ENCODE assay signal across 1 cellular context in the genomic region with DNA sequence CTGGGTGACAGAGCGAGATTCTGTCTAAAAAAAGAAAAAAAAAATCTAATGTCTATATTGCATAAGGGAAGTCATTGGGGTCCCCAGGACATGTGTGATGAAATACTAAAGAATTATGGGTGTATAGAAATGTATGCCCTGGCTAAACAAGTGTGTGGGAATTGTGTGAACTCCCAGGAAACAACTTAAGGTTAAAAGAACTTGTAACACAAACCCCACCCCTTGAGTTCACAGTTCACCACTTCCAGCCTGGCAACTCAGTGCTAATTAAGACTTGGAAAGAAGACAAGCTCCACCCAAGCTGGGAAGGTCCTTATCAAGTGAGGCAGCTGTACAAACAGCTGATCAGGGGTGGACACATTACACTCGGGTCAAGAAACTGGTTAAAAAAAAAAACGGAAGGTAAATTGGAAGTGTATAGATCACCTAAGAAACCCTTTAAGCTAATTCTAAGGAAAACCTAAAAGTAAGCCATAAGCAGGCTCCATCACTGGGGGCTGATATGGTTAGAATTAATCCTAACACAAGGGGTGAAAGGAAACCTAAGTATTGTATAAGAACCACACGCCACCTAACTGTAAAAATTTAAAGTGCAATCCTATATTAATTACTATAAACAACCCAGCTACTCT.
TF ChIP-seq lines count a peak whose summit lies in the region.

No MANE protein-coding gene starts in this region.

TF ChIP-seq in HepG2, 621 proteins besides CTCF, POLR2A, EP300 and RAD21 (continued from another document and continues in another):
- TF ChIP-seq, protein P1, sequence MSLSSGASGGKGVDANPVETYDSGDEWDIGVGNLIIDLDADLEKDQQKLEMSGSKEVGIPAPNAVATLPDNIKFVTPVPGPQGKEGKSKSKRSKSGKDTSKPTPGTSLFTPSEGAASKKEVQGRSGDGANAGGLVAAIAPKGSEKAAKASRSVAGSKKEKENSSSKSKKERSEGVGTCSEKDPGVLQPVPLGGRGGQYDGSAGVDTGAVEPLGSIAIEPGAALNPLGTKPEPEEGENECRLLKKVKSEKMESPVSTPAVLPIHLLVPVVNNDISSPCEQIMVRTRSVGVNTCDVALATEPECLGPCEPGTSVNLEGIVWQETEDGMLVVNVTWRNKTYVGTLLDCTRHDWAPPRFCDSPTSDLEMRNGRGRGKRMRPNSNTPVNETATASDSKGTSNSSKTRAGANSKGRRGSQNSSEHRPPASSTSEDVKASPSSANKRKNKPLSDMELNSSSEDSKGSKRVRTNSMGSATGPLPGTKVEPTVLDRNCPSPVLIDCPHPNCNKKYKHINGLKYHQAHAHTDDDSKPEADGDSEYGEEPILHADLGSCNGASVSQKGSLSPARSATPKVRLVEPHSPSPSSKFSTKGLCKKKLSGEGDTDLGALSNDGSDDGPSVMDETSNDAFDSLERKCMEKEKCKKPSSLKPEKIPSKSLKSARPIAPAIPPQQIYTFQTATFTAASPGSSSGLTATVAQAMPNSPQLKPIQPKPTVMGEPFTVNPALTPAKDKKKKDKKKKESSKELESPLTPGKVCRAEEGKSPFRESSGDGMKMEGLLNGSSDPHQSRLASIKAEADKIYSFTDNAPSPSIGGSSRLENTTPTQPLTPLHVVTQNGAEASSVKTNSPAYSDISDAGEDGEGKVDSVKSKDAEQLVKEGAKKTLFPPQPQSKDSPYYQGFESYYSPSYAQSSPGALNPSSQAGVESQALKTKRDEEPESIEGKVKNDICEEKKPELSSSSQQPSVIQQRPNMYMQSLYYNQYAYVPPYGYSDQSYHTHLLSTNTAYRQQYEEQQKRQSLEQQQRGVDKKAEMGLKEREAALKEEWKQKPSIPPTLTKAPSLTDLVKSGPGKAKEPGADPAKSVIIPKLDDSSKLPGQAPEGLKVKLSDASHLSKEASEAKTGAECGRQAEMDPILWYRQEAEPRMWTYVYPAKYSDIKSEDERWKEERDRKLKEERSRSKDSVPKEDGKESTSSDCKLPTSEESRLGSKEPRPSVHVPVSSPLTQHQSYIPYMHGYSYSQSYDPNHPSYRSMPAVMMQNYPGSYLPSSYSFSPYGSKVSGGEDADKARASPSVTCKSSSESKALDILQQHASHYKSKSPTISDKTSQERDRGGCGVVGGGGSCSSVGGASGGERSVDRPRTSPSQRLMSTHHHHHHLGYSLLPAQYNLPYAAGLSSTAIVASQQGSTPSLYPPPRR (CRISPR knock-in tag; IDR thresholded peaks at IDR 0.05; ENCODE audit: borderline replicate concordance): no peak
- TF ChIP-seq, protein P2, sequence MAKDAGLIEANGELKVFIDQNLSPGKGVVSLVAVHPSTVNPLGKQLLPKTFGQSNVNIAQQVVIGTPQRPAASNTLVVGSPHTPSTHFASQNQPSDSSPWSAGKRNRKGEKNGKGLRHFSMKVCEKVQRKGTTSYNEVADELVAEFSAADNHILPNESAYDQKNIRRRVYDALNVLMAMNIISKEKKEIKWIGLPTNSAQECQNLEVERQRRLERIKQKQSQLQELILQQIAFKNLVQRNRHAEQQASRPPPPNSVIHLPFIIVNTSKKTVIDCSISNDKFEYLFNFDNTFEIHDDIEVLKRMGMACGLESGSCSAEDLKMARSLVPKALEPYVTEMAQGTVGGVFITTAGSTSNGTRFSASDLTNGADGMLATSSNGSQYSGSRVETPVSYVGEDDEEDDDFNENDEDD (CRISPR knock-in tag; IDR thresholded peaks at IDR 0.05; ENCODE audit: borderline replicate concordance): no peak
- TF ChIP-seq CEBPB (IDR thresholded peaks at IDR 0.05; ENCODE audit: borderline replicate concordance, low read depth, low read length) (peak; percentile 54; the same call in 1 of the 2 replicates), ZNF484 (CRISPR knock-in tag; IDR thresholded peaks at IDR 0.05; ENCODE audit: borderline replicate concordance, low read depth) (no peak), CEBPG (CRISPR knock-in tag; IDR thresholded peaks at IDR 0.05) (peak; percentile 63), CBX5 (CRISPR knock-in tag; IDR thresholded peaks at IDR 0.05; ENCODE audit: borderline replicate concordance) (no peak), BORCS8-MEF2B (CRISPR knock-in tag; IDR thresholded peaks at IDR 0.05) (no peak), JUN (CRISPR knock-in tag; IDR thresholded peaks at IDR 0.05) (no peak), ZNF251 (CRISPR knock-in tag; IDR thresholded peaks at IDR 0.05) (no peak), ZNF234 (CRISPR knock-in tag; conservative IDR thresholded peaks at IDR 0.05) (no peak), YEATS2 (CRISPR knock-in tag; IDR thresholded peaks at IDR 0.05; ENCODE audit: borderline replicate concordance) (peak; percentile 17; the same call in 1 of the 2 replicates), MED13 (CRISPR knock-in tag; IDR thresholded peaks at IDR 0.05) (no peak), WIZ (CRISPR knock-in tag; IDR thresholded peaks at IDR 0.05) (no peak), RARA (CRISPR knock-in tag; IDR thresholded peaks at IDR 0.05) (peak; percentile 22; the same call in 1 of the 2 replicates), NR3C1 (CRISPR knock-in tag; IDR thresholded peaks at IDR 0.05) (no peak), ZNF10 (CRISPR knock-in tag; IDR thresholded peaks at IDR 0.05; ENCODE audit: borderline replicate concordance, low read depth) (no peak), CENPT (CRISPR knock-in tag; IDR thresholded peaks at IDR 0.05; ENCODE audit: low read depth) (no peak), ZSCAN21 (CRISPR knock-in tag; IDR thresholded peaks at IDR 0.05; ENCODE audit: borderline replicate concordance) (no peak), ZNF225 (CRISPR knock-in tag; IDR thresholded peaks at IDR 0.05) (no peak), JUNB (CRISPR knock-in tag; IDR thresholded peaks at IDR 0.05; ENCODE audit: borderline replicate concordance) (no peak), RXRB (CRISPR knock-in tag; IDR thresholded peaks at IDR 0.05; ENCODE audit: borderline replicate concordance) (peak; percentile 22; the same call in 1 of the 2 replicates), BCL6 (CRISPR knock-in tag; IDR thresholded peaks at IDR 0.05) (peak; percentile 31; the same call in 1 of the 2 replicates), ZNF780A (CRISPR knock-in tag; IDR thresholded peaks at IDR 0.05) (no peak), ZBTB42 (CRISPR knock-in tag; IDR thresholded peaks at IDR 0.05) (no peak), ERF (CRISPR knock-in tag; IDR thresholded peaks at IDR 0.05) (0 out of 2 replicates have a peak, but pooled peaks have one; percentile 19), KLF16 (CRISPR knock-in tag; IDR thresholded peaks at IDR 0.05) (no peak; a peak in 1 of 4 replicates), FOXO1 (CRISPR knock-in tag; IDR thresholded peaks at IDR 0.05) (no peak), ZNF235 (CRISPR knock-in tag; IDR thresholded peaks at IDR 0.05; ENCODE audit: borderline replicate concordance) (no peak), PTBP1 (IDR thresholded peaks at IDR 0.05; ENCODE audit: low read depth, low read length, poor library complexity, severe bottlenecking) (no peak)
- TF ChIP-seq, protein P3, sequence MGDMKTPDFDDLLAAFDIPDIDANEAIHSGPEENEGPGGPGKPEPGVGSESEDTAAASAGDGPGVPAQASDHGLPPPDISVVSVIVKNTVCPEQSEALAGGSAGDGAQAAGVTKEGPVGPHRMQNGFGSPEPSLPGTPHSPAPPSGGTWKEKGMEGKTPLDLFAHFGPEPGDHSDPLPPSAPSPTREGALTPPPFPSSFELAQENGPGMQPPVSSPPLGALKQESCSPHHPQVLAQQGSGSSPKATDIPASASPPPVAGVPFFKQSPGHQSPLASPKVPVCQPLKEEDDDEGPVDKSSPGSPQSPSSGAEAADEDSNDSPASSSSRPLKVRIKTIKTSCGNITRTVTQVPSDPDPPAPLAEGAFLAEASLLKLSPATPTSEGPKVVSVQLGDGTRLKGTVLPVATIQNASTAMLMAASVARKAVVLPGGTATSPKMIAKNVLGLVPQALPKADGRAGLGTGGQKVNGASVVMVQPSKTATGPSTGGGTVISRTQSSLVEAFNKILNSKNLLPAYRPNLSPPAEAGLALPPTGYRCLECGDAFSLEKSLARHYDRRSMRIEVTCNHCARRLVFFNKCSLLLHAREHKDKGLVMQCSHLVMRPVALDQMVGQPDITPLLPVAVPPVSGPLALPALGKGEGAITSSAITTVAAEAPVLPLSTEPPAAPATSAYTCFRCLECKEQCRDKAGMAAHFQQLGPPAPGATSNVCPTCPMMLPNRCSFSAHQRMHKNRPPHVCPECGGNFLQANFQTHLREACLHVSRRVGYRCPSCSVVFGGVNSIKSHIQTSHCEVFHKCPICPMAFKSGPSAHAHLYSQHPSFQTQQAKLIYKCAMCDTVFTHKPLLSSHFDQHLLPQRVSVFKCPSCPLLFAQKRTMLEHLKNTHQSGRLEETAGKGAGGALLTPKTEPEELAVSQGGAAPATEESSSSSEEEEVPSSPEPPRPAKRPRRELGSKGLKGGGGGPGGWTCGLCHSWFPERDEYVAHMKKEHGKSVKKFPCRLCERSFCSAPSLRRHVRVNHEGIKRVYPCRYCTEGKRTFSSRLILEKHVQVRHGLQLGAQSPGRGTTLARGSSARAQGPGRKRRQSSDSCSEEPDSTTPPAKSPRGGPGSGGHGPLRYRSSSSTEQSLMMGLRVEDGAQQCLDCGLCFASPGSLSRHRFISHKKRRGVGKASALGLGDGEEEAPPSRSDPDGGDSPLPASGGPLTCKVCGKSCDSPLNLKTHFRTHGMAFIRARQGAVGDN (CRISPR knock-in tag; IDR thresholded peaks at IDR 0.05): no peak
- TF ChIP-seq, protein P4, sequence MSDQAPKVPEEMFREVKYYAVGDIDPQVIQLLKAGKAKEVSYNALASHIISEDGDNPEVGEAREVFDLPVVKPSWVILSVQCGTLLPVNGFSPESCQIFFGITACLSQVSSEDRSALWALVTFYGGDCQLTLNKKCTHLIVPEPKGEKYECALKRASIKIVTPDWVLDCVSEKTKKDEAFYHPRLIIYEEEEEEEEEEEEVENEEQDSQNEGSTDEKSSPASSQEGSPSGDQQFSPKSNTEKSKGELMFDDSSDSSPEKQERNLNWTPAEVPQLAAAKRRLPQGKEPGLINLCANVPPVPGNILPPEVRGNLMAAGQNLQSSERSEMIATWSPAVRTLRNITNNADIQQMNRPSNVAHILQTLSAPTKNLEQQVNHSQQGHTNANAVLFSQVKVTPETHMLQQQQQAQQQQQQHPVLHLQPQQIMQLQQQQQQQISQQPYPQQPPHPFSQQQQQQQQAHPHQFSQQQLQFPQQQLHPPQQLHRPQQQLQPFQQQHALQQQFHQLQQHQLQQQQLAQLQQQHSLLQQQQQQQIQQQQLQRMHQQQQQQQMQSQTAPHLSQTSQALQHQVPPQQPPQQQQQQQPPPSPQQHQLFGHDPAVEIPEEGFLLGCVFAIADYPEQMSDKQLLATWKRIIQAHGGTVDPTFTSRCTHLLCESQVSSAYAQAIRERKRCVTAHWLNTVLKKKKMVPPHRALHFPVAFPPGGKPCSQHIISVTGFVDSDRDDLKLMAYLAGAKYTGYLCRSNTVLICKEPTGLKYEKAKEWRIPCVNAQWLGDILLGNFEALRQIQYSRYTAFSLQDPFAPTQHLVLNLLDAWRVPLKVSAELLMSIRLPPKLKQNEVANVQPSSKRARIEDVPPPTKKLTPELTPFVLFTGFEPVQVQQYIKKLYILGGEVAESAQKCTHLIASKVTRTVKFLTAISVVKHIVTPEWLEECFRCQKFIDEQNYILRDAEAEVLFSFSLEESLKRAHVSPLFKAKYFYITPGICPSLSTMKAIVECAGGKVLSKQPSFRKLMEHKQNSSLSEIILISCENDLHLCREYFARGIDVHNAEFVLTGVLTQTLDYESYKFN (CRISPR knock-in tag; conservative IDR thresholded peaks at IDR 0.05): peak; percentile 58
- TF ChIP-seq, protein P5, sequence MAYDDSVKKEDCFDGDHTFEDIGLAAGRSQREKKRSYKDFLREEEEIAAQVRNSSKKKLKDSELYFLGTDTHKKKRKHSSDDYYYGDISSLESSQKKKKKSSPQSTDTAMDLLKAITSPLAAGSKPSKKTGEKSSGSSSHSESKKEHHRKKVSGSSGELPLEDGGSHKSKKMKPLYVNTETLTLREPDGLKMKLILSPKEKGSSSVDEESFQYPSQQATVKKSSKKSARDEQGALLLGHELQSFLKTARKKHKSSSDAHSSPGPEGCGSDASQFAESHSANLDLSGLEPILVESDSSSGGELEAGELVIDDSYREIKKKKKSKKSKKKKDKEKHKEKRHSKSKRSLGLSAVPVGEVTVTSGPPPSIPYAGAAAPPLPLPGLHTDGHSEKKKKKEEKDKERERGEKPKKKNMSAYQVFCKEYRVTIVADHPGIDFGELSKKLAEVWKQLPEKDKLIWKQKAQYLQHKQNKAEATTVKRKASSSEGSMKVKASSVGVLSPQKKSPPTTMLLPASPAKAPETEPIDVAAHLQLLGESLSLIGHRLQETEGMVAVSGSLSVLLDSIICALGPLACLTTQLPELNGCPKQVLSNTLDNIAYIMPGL (CRISPR knock-in tag; IDR thresholded peaks at IDR 0.05; ENCODE audit: borderline replicate concordance in 1 of 2, low read depth in 1 of 2): peak in 1 of 2 experiments; percentile 37; a peak in 1 of 4 replicates
- TF ChIP-seq, protein P6, sequence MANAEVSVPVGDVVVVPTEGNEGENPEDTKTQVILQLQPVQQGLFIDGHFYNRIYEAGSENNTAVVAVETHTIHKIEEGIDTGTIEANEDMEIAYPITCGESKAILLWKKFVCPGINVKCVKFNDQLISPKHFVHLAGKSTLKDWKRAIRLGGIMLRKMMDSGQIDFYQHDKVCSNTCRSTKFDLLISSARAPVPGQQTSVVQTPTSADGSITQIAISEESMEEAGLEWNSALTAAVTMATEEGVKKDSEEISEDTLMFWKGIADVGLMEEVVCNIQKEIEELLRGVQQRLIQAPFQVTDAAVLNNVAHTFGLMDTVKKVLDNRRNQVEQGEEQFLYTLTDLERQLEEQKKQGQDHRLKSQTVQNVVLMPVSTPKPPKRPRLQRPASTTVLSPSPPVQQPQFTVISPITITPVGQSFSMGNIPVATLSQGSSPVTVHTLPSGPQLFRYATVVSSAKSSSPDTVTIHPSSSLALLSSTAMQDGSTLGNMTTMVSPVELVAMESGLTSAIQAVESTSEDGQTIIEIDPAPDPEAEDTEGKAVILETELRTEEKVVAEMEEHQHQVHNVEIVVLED (CRISPR knock-in tag; IDR thresholded peaks at IDR 0.05; ENCODE audit: borderline replicate concordance): no peak
- TF ChIP-seq, protein P7, sequence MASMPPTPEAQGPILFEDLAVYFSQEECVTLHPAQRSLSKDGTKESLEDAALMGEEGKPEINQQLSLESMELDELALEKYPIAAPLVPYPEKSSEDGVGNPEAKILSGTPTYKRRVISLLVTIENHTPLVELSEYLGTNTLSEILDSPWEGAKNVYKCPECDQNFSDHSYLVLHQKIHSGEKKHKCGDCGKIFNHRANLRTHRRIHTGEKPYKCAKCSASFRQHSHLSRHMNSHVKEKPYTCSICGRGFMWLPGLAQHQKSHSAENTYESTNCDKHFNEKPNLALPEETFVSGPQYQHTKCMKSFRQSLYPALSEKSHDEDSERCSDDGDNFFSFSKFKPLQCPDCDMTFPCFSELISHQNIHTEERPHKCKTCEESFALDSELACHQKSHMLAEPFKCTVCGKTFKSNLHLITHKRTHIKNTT (CRISPR knock-in tag; IDR thresholded peaks at IDR 0.05): no peak
- TF ChIP-seq, protein P8, sequence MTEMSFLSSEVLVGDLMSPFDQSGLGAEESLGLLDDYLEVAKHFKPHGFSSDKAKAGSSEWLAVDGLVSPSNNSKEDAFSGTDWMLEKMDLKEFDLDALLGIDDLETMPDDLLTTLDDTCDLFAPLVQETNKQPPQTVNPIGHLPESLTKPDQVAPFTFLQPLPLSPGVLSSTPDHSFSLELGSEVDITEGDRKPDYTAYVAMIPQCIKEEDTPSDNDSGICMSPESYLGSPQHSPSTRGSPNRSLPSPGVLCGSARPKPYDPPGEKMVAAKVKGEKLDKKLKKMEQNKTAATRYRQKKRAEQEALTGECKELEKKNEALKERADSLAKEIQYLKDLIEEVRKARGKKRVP (CRISPR knock-in tag; IDR thresholded peaks at IDR 0.05): peak in 1 of 2 experiments; percentile 80; a peak in 2 of 4 replicates
- TF ChIP-seq, protein P9, sequence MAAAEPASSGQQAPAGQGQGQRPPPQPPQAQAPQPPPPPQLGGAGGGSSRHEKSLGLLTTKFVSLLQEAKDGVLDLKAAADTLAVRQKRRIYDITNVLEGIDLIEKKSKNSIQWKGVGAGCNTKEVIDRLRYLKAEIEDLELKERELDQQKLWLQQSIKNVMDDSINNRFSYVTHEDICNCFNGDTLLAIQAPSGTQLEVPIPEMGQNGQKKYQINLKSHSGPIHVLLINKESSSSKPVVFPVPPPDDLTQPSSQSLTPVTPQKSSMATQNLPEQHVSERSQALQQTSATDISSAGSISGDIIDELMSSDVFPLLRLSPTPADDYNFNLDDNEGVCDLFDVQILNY (CRISPR knock-in tag; conservative IDR thresholded peaks at IDR 0.05): no peak
